Comparison of ENCODE assay signal across 8 cellular contexts in the genomic region with DNA sequence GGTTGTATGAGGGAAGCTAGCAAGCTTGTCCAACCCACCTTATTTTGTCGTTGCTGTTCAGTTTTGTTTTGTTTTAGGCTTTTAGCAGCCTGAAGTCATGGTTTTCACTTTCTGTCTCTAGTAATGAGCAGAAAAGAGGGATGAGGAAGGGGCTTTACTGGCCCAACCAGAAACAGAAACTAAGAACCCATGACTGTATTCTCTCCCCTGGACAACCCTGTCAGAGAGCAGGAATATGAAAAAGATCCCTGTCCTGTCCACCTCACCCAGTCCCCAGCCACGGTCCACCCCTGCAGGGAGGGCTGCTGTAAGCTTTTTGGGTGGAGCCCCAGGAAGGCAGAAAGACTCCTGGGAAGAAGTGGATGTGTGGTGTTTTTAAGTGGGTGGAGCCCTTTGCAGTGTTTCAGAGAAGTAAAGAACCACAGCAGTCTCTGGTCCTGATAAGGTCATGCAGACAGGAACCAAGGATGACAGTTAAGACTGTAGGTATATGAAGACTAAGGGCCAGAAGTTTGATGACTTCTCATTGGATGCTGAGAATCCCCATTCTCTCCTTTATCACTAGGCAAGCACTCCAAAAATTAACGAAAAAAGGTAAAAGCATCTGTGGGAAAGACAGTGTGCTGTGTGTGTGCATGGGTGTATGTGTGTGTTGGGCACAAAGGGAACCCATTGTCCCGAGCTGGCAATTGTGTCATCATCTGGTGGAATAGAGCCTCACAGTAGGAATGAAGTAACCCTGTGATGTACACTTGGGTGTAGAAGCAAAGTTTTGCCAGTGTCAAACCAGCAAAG. TPM values are rescaled to one million over a fixed set of nuclear protein-coding genes. Genes with fewer than 3 reads are reported as not detected.
DNase-seq lines count a peak whose midpoint lies in the region; ATAC-seq, FAIRE-seq and TF ChIP-seq lines count a peak whose summit lies in the region.

No MANE protein-coding gene starts in this region.

- no peak for TF ChIP-seq POLR2A in prostate gland (IDR thresholded peaks at IDR 0.05)

- H3K9me3 Mint-ChIP-seq in activated naive CD8-positive, alpha-beta T cell treated with anti-CD3 and anti-CD28 coated beads, Interleukin-2, amount 10 ng/mL, durations not matched to agents 7 days and 5 days: no peaks in the 10 kb centered on the region

- FAIRE-seq in GM19239 (lab: Jason Lieb, UNC): peak; percentile 82

- peaks cover 0 to 5% (median 0%) of the 10 kb centered on the region in 11 experiments; a peak in 1 of 22 replicates for H4K20me1 ChIP-seq in BLaER1 treated with 17β-estradiol and CSF1 and Interleukin-3, amounts not matched to agents 10 nM and 100 nM

- peaks cover 13% of the 10 kb centered on the region for H3K4me1 Mint-ChIP-seq in activated naive CD8-positive, alpha-beta T cell treated with anti-CD3 and anti-CD28 coated beads, Interleukin-2, amount 10 ng/mL, durations not matched to agents 7 days and 5 days

- DNase-seq in GM19239 (ENCODE audit: insufficient read length, low spot score) (no peak), prostate gland (ENCODE audit: low spot score) (no peak), GM19238 (ENCODE audit: insufficient read length, low spot score) (no peak), posterior cingulate gyrus (no peak), SJCRH30 (no peak)
- DNase-seq in activated naive CD8-positive, alpha-beta T cell treated with anti-CD3 and anti-CD28 coated beads, Interleukin-2, amount 10 ng/mL, durations not matched to agents 7 days and 5 days: no peak

- ATAC-seq in HG03108 (IDR thresholded peaks at IDR 0.05; ENCODE audit: unreplicated experiment): peak; percentile 67
- peak; percentile 89 for ATAC-seq in activated naive CD8-positive, alpha-beta T cell treated with anti-CD3 and anti-CD28 coated beads, Interleukin-2, amount 10 ng/mL, durations not matched to agents 7 days and 5 days (ENCODE audit: low read depth)

- H3K27me3 ChIP-seq in BLaER1 treated with 17β-estradiol and CSF1 and Interleukin-3, amounts not matched to agents 10 nM and 100 nM: no peaks in the 10 kb centered on the region
- H3K27me3 ChIP-seq in prostate gland (replicated peaks; ENCODE audit: insufficient read depth) (no peaks in the 10 kb centered on the region), SJCRH30 (no peaks in the 10 kb centered on the region)

- POLR2A ChIA-PET in activated naive CD8-positive, alpha-beta T cell treated with anti-CD3 and anti-CD28 coated beads, Interleukin-2, amount 10 ng/mL, durations not matched to agents 7 days and 5 days (lab: Charles Lee): interaction anchor here (1.8 to 2.5 kb wide), 2 partner anchors 10 to 14 kb away, joined by 4 to 10 read pairs; a partner anchor contains a TSS

- peak overlapping the region in 10 of 11 experiments; percentile 30 to 57 (median 39); a peak in 15 of 22 replicates for H3K9ac ChIP-seq in BLaER1 treated with 17β-estradiol and CSF1 and Interleukin-3, amounts not matched to agents 10 nM and 100 nM

- H3K27me3 Mint-ChIP-seq in activated naive CD8-positive, alpha-beta T cell treated with anti-CD3 and anti-CD28 coated beads, Interleukin-2, amount 10 ng/mL, durations not matched to agents 7 days and 5 days: no peaks in the 10 kb centered on the region

- H3K9me3 ChIP-seq in BLaER1 treated with 17β-estradiol and CSF1 and Interleukin-3, amounts not matched to agents 10 nM and 100 nM (replicated peaks in 1 of 11): peaks cover 0 to 6% (median 0%) of the 10 kb centered on the region in 11 experiments; a peak in 2 of 22 replicates
- no peaks in the 10 kb centered on the region for H3K9me3 ChIP-seq in prostate gland
- H3K9me3 ChIP-seq in SJCRH30 (replicated peaks): no peaks in the 10 kb centered on the region

- peak overlapping the region in 6 of 11 experiments; percentile 18 to 42 (median 30); a peak in 8 of 22 replicates for H3K27ac ChIP-seq in BLaER1 treated with 17β-estradiol and CSF1 and Interleukin-3, amounts not matched to agents 10 nM and 100 nM
- H3K27ac ChIP-seq in prostate gland (peak overlapping the region in 1 of 2 donors; percentile 21), SJCRH30 (no peak overlapping the region)

- peak overlapping the region; percentile 55 to 78 (median 69) for H3K4me2 ChIP-seq in BLaER1 treated with 17β-estradiol and CSF1 and Interleukin-3, amounts not matched to agents 10 nM and 100 nM

- 36% methylated on average over 3 of the region's 4 CpGs for whole genome bisulfite sequencing in prostate gland

- H3K4me3 ChIP-seq in BLaER1 treated with 17β-estradiol and CSF1 and Interleukin-3, amounts not matched to agents 10 nM and 100 nM: peak overlapping the region in 6 of 10 experiments; percentile 19 to 41 (median 29); a peak in 3 of 20 replicates
- no peak overlapping the region for H3K4me3 ChIP-seq in prostate gland
- no peak overlapping the region for H3K4me3 ChIP-seq in SJCRH30

- peak overlapping the region; percentile 86 for H3K27ac Mint-ChIP-seq in activated naive CD8-positive, alpha-beta T cell treated with anti-CD3 and anti-CD28 coated beads, Interleukin-2, amount 10 ng/mL, durations not matched to agents 7 days and 5 days

- intact Hi-C loops in prostate gland (cut with DNase I) (loop anchor here (10.0 kb wide), 1 partner anchor 509 kb away; no protein-coding TSS in a partner anchor), posterior cingulate gyrus (cut with DNase I) (no loop called here)

- TF ChIP-seq CTCF in prostate gland (IDR thresholded peaks at IDR 0.05): no peak

- H3K4me1 ChIP-seq in BLaER1 treated with 17β-estradiol and CSF1 and Interleukin-3, amounts not matched to agents 10 nM and 100 nM: peaks cover 8 to 24% (median 17%) of the 10 kb centered on the region in 10 experiments; a peak in 17 of 20 replicates
- H3K4me1 ChIP-seq in prostate gland (replicated peaks): no peaks in the 10 kb centered on the region
- H3K4me1 ChIP-seq in SJCRH30: no peaks in the 10 kb centered on the region

- peaks cover 0 to under 1% (median 0%) of the 10 kb centered on the region in 11 experiments; a peak in 1 of 22 replicates for H3K36me3 ChIP-seq in BLaER1 treated with 17β-estradiol and CSF1 and Interleukin-3, amounts not matched to agents 10 nM and 100 nM
- H3K36me3 ChIP-seq in prostate gland: no peaks in the 10 kb centered on the region
- no peaks in the 10 kb centered on the region for H3K36me3 ChIP-seq in SJCRH30

- H3K36me3 Mint-ChIP-seq in activated naive CD8-positive, alpha-beta T cell treated with anti-CD3 and anti-CD28 coated beads, Interleukin-2, amount 10 ng/mL, durations not matched to agents 7 days and 5 days: no peaks in the 10 kb centered on the region

- peak overlapping the region; percentile 79 for H3K4me3 Mint-ChIP-seq in activated naive CD8-positive, alpha-beta T cell treated with anti-CD3 and anti-CD28 coated beads, Interleukin-2, amount 10 ng/mL, durations not matched to agents 7 days and 5 days

RNA-seq across cellular contexts. Expression of a gene that starts 13.8 kb away (rescaled TPM):
- 10 to 100 TPM; 45.2 to 46.6 TPM for total RNA-seq in activated naive CD8-positive, alpha-beta T cell treated with anti-CD3 and anti-CD28 coated beads, Interleukin-2, amount 10 ng/mL, durations not matched to agents 7 days and 5 days
- total RNA-seq in prostate gland: 10 to 100 TPM; 48.3 to 65.7 TPM
- 68.0 and 79.4 TPM in 2 replicates for total RNA-seq in SJCRH30 (2014; rRNA removed; shearing (Covaris generic))

RNA-seq across cellular contexts. Expression of a gene that starts 14.0 kb away (rescaled TPM):
- 10 to 100 TPM; 98.9 to 99.8 TPM for total RNA-seq in activated naive CD8-positive, alpha-beta T cell treated with anti-CD3 and anti-CD28 coated beads, Interleukin-2, amount 10 ng/mL, durations not matched to agents 7 days and 5 days
- 10 to 100 TPM; 56.2 to 79.1 TPM for total RNA-seq in prostate gland
- total RNA-seq in SJCRH30 (2014; rRNA removed; shearing (Covaris generic)): 178 and 199 TPM in 2 replicates

RNA-seq across cellular contexts. Expression of a gene that starts 34.1 kb away (rescaled TPM):
- 1 to 10 TPM; 6.0 to 8.1 TPM for total RNA-seq in activated naive CD8-positive, alpha-beta T cell treated with anti-CD3 and anti-CD28 coated beads, Interleukin-2, amount 10 ng/mL, durations not matched to agents 7 days and 5 days
- 10 to 100 TPM in 1 of 2 donors, 1 to 10 TPM in 1; 7.5 to 20.8 TPM for total RNA-seq in prostate gland
- 2.4 and 2.8 TPM in 2 replicates for total RNA-seq in SJCRH30 (2014; rRNA removed; shearing (Covaris generic))

Comparison
In these comparisons a context has a peak if more than half of its experiments do, and no peak if none do; other contexts are left out.
1. H3K4me3 ChIP-seq: peak in BLaER1 treated with 17β-estradiol and CSF1 and Interleukin-3, amounts not matched to agents 10 nM and 100 nM (6 of 10); none in prostate gland (0 of 2) and SJCRH30 (single experiment).